Comparison of ENCODE assay signal across 12 cellular contexts in genomic region chr17:40910441-40910841, GRCh38. TPM values are rescaled to one million over a fixed set of nuclear protein-coding genes. Genes with fewer than 3 reads are reported as not detected.
DNase-seq lines count a peak whose midpoint lies in the region; ATAC-seq and TF ChIP-seq lines count a peak whose summit lies in the region.
"Had no signal": no experiment of that assay in that cellular context is flagged by ENCODE, and none has a peak within 500 bp of the region (broad histone marks: within the 10 kb centered on the region; RNA-seq: fewer than 3 reads in every experiment).

No MANE protein-coding gene starts in this region.

- H3K27ac ChIP-seq in ACC112 (ENCODE audit: low read depth, low read length) (peak overlapping the region; percentile 94), PC-3 (ENCODE audit: low read length) (peak overlapping the region; percentile 98), dorsolateral prefrontal cortex (peak overlapping the region in 30 of 59 donors; percentile 2 to 78 (median 43))

- CTCF ChIA-PET in PC-3 (lab: Charles Lee) = interaction anchor here (0.7 to 1.0 kb wide), 2 partner anchors 107 to 412 kb away, joined by 3 read pairs; no protein-coding TSS in a partner anchor

- no peaks in the 10 kb centered on the region for H3K27me3 ChIP-seq in ACC112 (ENCODE audit: insufficient read depth, low read length)
- H3K27me3 ChIP-seq in PC-3 (ENCODE audit: low read length) = no peaks in the 10 kb centered on the region
- peaks cover 0 to 17% (median 0%) of the 10 kb centered on the region in 45 donors for H3K27me3 ChIP-seq in dorsolateral prefrontal cortex

- DNase-seq in PC-3 = peak; percentile 31
- DNase-seq in dorsolateral prefrontal cortex = no peak
- DNase-seq in DMS114 treated with DMSO at 0.1 percent for 48 hours (lab: John Stamatoyannopoulos, UW; ENCODE audit: unreplicated experiment) = no peak
- no peak for DNase-seq in UCSD-AML1 (lab: John Stamatoyannopoulos, UW; ENCODE audit: unreplicated experiment)
- no peak for DNase-seq in stimulated activated naive CD4-positive, alpha-beta T cell treated with Interleukin-2 at 50 U/mL for 16 hours (lab: John Stamatoyannopoulos, UW)
- DNase-seq: glutamatergic neuron, stomach, T1000 had no signal

- H3K27me3 Mint-ChIP-seq in nephron (ENCODE audit: low read depth) = peaks cover 13% of the 10 kb centered on the region

- peaks cover 41% of the 10 kb centered on the region for H3K4me1 Mint-ChIP-seq in nephron
- H3K4me1 Mint-ChIP-seq: B cell had no signal

- H3K4me3 ChIP-seq in ACC112 (ENCODE audit: low read depth, low read length) (peak overlapping the region; percentile 45), PC-3 (ENCODE audit: low read length) (no peak overlapping the region; the same call in 1 of the 2 replicates), dorsolateral prefrontal cortex (no peak overlapping the region)
- H3K4me3 ChIP-seq: stomach had no signal

- TF ChIP-seq CTCF in PC-3 (conservative IDR thresholded peaks at IDR 0.05; ENCODE audit: low read depth, low read length) (no peak), dorsolateral prefrontal cortex (IDR thresholded peaks at IDR 0.05 in 54 of 56, conservative IDR thresholded peaks at IDR 0.05 in 2 of 56; ENCODE audit: low read depth in 1 of 56, partially characterized antibody in 56 of 56) (no peak), nephron (IDR thresholded peaks at IDR 0.05; ENCODE audit: unreplicated experiment in 3 of 3) (no peak)

- POLR2A ChIA-PET in PC-3 (lab: Charles Lee; ENCODE audit: unreplicated experiment) = no interaction called here

- H4K20me1 ChIP-seq in PC-3 (ENCODE audit: low read length) = no peaks in the 10 kb centered on the region

- no peaks in the 10 kb centered on the region for H3F3A ChIP-seq in PC-3 (ENCODE audit: low read length, unreplicated experiment)

- H3K36me3 ChIP-seq in ACC112 (ENCODE audit: insufficient read depth, low read length) = no peaks in the 10 kb centered on the region
- H3K36me3 ChIP-seq in PC-3 (ENCODE audit: low read depth, low read length) = no peaks in the 10 kb centered on the region
- H3K36me3 ChIP-seq: stomach had no signal

- peak overlapping the region; percentile 79 for H3K9ac ChIP-seq in PC-3 (ENCODE audit: low read length)

- no TSS peak for BruUV-seq in PC-3 (replicated peaks; lab: Mats Ljungman, UMichigan)

- H3K4me3 Mint-ChIP-seq in nephron = peak overlapping the region in 1 of 3 experiments; percentile 33
- H3K4me3 Mint-ChIP-seq: B cell had no signal

- intact Hi-C loops in PC-3 (cut with micrococcal nuclease) = loop anchor here (10.0 kb wide), 2 partner anchors 94 to 304 kb away; partner anchors contain the start of gene KRTAP3-1
- intact Hi-C loops in dorsolateral prefrontal cortex (cut with DNase I) = loop anchor here (1.0 to 5.0 kb wide), 3 partner anchors 637 to 738 kb away; no protein-coding TSS in a partner anchor

- H3K9me3 Mint-ChIP-seq in nephron = no peaks in the 10 kb centered on the region

- H3K9me3 ChIP-seq in PC-3 (ENCODE audit: low read length) = no peaks in the 10 kb centered on the region
- H3K9me3 ChIP-seq: stomach had no signal

- H3K9me2 ChIP-seq in PC-3 (replicated peaks; ENCODE audit: low read length) = no peaks in the 10 kb centered on the region

- H3K36me3 Mint-ChIP-seq in nephron (ENCODE audit: low read depth) = no peaks in the 10 kb centered on the region

- peaks cover 27% of the 10 kb centered on the region for H3K4me1 ChIP-seq in ACC112 (ENCODE audit: control insufficient read depth, insufficient read depth, low read length, unreplicated experiment)
- H3K4me1 ChIP-seq in PC-3 (ENCODE audit: insufficient read depth, low read length) = peaks cover 68% of the 10 kb centered on the region

- H3K4me2 ChIP-seq in PC-3 (ENCODE audit: low read length) = peak overlapping the region; percentile 79

- ATAC-seq in PC-3 (no peak), HG03432 (IDR thresholded peaks at IDR 0.05; ENCODE audit: unreplicated experiment) (no peak)

- H3K27ac Mint-ChIP-seq in nephron = peak overlapping the region; percentile 79 to 87 (median 83)
- H3K27ac Mint-ChIP-seq: B cell had no signal

- no peaks in the 10 kb centered on the region for H3K79me2 ChIP-seq in ACC112 (ENCODE audit: control insufficient read depth, insufficient read depth, low read length, unreplicated experiment)
- H3K79me2 ChIP-seq in PC-3 (ENCODE audit: low read length) = no peaks in the 10 kb centered on the region

- H2AFZ ChIP-seq in ACC112 (ENCODE audit: low read length, unreplicated experiment) = peak overlapping the region; percentile 66
- no peak overlapping the region for H2AFZ ChIP-seq in PC-3 (ENCODE audit: low read length)

RNA-seq across cellular contexts. Expression of gene KRT20, which starts 25.4 kb away (rescaled TPM):
- total RNA-seq in PC-3 (2014; rRNA removed) = 0.18 TPM in 1 of 2 replicates, not detected in the other
- not detected for total RNA-seq in dorsolateral prefrontal cortex
- total RNA-seq: B cell had no signal

RNA-seq across cellular contexts. Expression of gene KRT23, which starts 27.0 kb away (rescaled TPM):
- total RNA-seq in PC-3 (2014; rRNA removed) (not detected in 2 replicates), dorsolateral prefrontal cortex (1 to 10 TPM in 1 of 120 experiments, under 1 TPM in 1, not detected in 118; 0.71 to 1.7 TPM)
- total RNA-seq: B cell, stomach had no signal

RNA-seq across cellular contexts. Expression of gene KRT12, which starts 43.4 kb away (rescaled TPM):
- total RNA-seq in PC-3 (2014; rRNA removed) = not detected in 2 replicates
- 1 to 10 TPM in 1 of 120 experiments, under 1 TPM in 1, not detected in 118; 0.19 to 1.4 TPM for total RNA-seq in dorsolateral prefrontal cortex
- total RNA-seq: B cell had no signal

RNA-seq across cellular contexts. Expression of gene KRT39, which starts 56.3 kb away (rescaled TPM):
- total RNA-seq in PC-3 (2014; rRNA removed) (not detected in 2 replicates), dorsolateral prefrontal cortex (under 1 TPM in 1 of 120 experiments, not detected in 119; 0.40 TPM)
- total RNA-seq: B cell, stomach had no signal

Comparison
In these comparisons a context has a peak if more than half of its experiments do, and no peak if none do; other contexts are left out.
1. H3K27ac ChIP-seq: peak in every context shown above with its lines; median percentile 98 in PC-3; 94 in ACC112; 43 in dorsolateral prefrontal cortex.